In genomic region chr18:47754311-47755101, GRCh38 we compare ENCODE assay signal across 8 cellular contexts.
DNase-seq lines count a peak whose midpoint lies in the region; ATAC-seq and TF ChIP-seq lines count a peak whose summit lies in the region.

No MANE protein-coding gene starts in this region.

- DNase-seq in NCI-H2196 treated with DMSO at 0.1 percent for 48 hours (lab: John Stamatoyannopoulos, UW; ENCODE audit: unreplicated experiment): peak; percentile 7
- peak in 2 of 3 experiments; percentile 36 to 72 for DNase-seq in activated CD8-positive, alpha-beta memory T cell treated with anti-CD3 and anti-CD28 coated beads for 48 hours (ENCODE audit: low read depth in 2 of 3, low spot score in 2 of 3)
- no peak for DNase-seq in fibroblast of lung (ENCODE audit: low read depth in 2 of 2)
- peak; percentile 80 for DNase-seq in retina
- no peak for DNase-seq in NCI-H446 treated with DMSO at 0.1 percent for 48 hours (lab: John Stamatoyannopoulos, UW)

- no peak overlapping the region for H2AFZ ChIP-seq in fibroblast of lung (ENCODE audit: low read length)

- no peaks in the 10 kb centered on the region for H4K20me1 ChIP-seq in fibroblast of lung (ENCODE audit: control insufficient read depth, extremely low read depth, insufficient read depth, low read length)

- H3K27me3 ChIP-seq in fibroblast of lung (ENCODE audit: control insufficient read depth, insufficient read depth, low read length): no peaks in the 10 kb centered on the region

- no peaks in the 10 kb centered on the region for H3K36me3 ChIP-seq in fibroblast of lung (ENCODE audit: control insufficient read depth, insufficient read depth, low read length)

- no peak overlapping the region for H3K9ac ChIP-seq in fibroblast of lung (ENCODE audit: insufficient read depth, low read length)

- ATAC-seq in HG03342 (IDR thresholded peaks at IDR 0.05; ENCODE audit: unreplicated experiment): no peak

- TF ChIP-seq CTCF in 22Rv1 (IDR thresholded peaks at IDR 0.05): peak; percentile 97
- TF ChIP-seq CTCF in GM12875 (IDR thresholded peaks at IDR 0.05; ENCODE audit: borderline replicate concordance, insufficient read depth, low read depth, low read length): peak; percentile 92
- peak; percentile 44 to 67 for TF ChIP-seq CTCF in fibroblast of lung (conservative IDR thresholded peaks at IDR 0.05 in 1 of 2, IDR thresholded peaks at IDR 0.05 in 1 of 2; ENCODE audit: low read depth in 1 of 2, low read length in 2 of 2)

- H3K9me3 ChIP-seq in fibroblast of lung (ENCODE audit: control insufficient read depth, insufficient read depth, low read depth, low read length): no peaks in the 10 kb centered on the region

- H3K27ac ChIP-seq in 22Rv1 (no peak overlapping the region), fibroblast of lung (ENCODE audit: insufficient read depth, low read length) (no peak overlapping the region)

- H3K4me1 ChIP-seq in fibroblast of lung (ENCODE audit: control insufficient read depth, extremely low read depth, insufficient read depth, low read length): no peaks in the 10 kb centered on the region

- H3K79me2 ChIP-seq in fibroblast of lung (ENCODE audit: control insufficient read depth, insufficient read depth, low read length): no peaks in the 10 kb centered on the region

- H3K4me3 ChIP-seq in GM12875 (ENCODE audit: low read depth, low read length) (no peak overlapping the region), fibroblast of lung (replicated peaks in 1 of 4; ENCODE audit: control extremely low read depth in 1 of 4, insufficient read depth in 1 of 4, low read depth in 3 of 4, low read length in 4 of 4) (no peak overlapping the region)

- H3K4me2 ChIP-seq in fibroblast of lung (ENCODE audit: extremely low read depth, insufficient read depth, low read length): no peak overlapping the region

Comparison
In these comparisons a context has a peak if more than half of its experiments do, and no peak if none do; other contexts are left out.
1. DNase-seq: peak in NCI-H2196 treated with DMSO at 0.1 percent for 48 hours (single experiment), activated CD8-positive, alpha-beta memory T cell treated with anti-CD3 and anti-CD28 coated beads for 48 hours (2 of 3) and retina (single experiment); none in fibroblast of lung (0 of 2) and NCI-H446 treated with DMSO at 0.1 percent for 48 hours (single experiment).
2. Peak in every context shown above with its lines, with median percentiles within 50 percentile points of each other: CTCF ChIP-seq.